8 cellular contexts compared by ENCODE assay signal in genomic region chr7:157335991-157336382, GRCh38. TPM values are rescaled to one million over a fixed set of nuclear protein-coding genes. Genes with fewer than 3 reads are reported as not detected.
DNase-seq lines count a peak whose midpoint lies in the region; ATAC-seq and TF ChIP-seq lines count a peak whose summit lies in the region.

No MANE protein-coding gene starts in this region.

- peaks cover 16% of the 10 kb centered on the region for H3K36me3 Mint-ChIP-seq in natural killer cell treated with Interleukin-12 subunit alpha and Interleukin-12 subunit beta and Interleukin-15 and Interleukin-18, amount 100 ng/mL, for 72 hours

- H3K9me3 Mint-ChIP-seq in natural killer cell treated with Interleukin-12 subunit alpha and Interleukin-12 subunit beta and Interleukin-15 and Interleukin-18, amount 100 ng/mL, for 72 hours = no peaks in the 10 kb centered on the region

- DNase-seq in AG09309 (ENCODE audit: low read depth) = no peak
- DNase-seq in LNCaP clone FGC (ENCODE audit: low read depth) = no peak
- no peak for DNase-seq in natural killer cell treated with Interleukin-12 subunit alpha and Interleukin-12 subunit beta and Interleukin-15 and Interleukin-18, amount 100 ng/mL, for 72 hours (ENCODE audit: low spot score)
- DNase-seq in NCI-H774 (lab: John Stamatoyannopoulos, UW) = no peak
- no peak for DNase-seq in NCI-H1048 (lab: John Stamatoyannopoulos, UW)

- H3K27ac Mint-ChIP-seq in natural killer cell treated with Interleukin-12 subunit alpha and Interleukin-12 subunit beta and Interleukin-15 and Interleukin-18, amount 100 ng/mL, for 72 hours = peak overlapping the region; percentile 90 to 97

- no peak overlapping the region for H3K27ac ChIP-seq in ectodermal cell (ENCODE audit: insufficient read depth, low read depth, low read length, poor library complexity, severe bottlenecking)

- H3K36me3 ChIP-seq in ectodermal cell (ENCODE audit: control insufficient read depth, insufficient read depth, low read length) = no peaks in the 10 kb centered on the region

- ATAC-seq in natural killer cell treated with Interleukin-12 subunit alpha and Interleukin-12 subunit beta and Interleukin-15 and Interleukin-18, amount 100 ng/mL, for 72 hours = no peak
- no peak for ATAC-seq in GM21717 (IDR thresholded peaks at IDR 0.05; ENCODE audit: unreplicated experiment)
- no peak for ATAC-seq in HG03045 (IDR thresholded peaks at IDR 0.05; ENCODE audit: unreplicated experiment)

- H3K4me3 Mint-ChIP-seq in natural killer cell treated with Interleukin-12 subunit alpha and Interleukin-12 subunit beta and Interleukin-15 and Interleukin-18, amount 100 ng/mL, for 72 hours = peak overlapping the region; percentile 94

- H3K4me1 ChIP-seq in ectodermal cell (ENCODE audit: control insufficient read depth, insufficient read depth, low read length) = no peaks in the 10 kb centered on the region

- 61 to 63% methylated on average over 11 of the region's 11 CpGs for WGBS in ectodermal cell, 2 experiments

- H3K4me1 Mint-ChIP-seq in natural killer cell treated with Interleukin-12 subunit alpha and Interleukin-12 subunit beta and Interleukin-15 and Interleukin-18, amount 100 ng/mL, for 72 hours (ENCODE audit: low read depth in 2 of 2) = peaks cover 30% of the 10 kb centered on the region in 2 donors

- H3K4me3 ChIP-seq in AG09309 (ENCODE audit: control insufficient read depth, low read depth, low read length) (peak overlapping the region; percentile 73), LNCaP clone FGC (ENCODE audit: low read depth, low read length) (peak overlapping the region; percentile 87), ectodermal cell (ENCODE audit: insufficient read depth, low read depth, low read length) (peak overlapping the region; percentile 92)

- H3K9me3 ChIP-seq in ectodermal cell (ENCODE audit: control insufficient read depth, low read length) = no peaks in the 10 kb centered on the region

- TF ChIP-seq CTCF in AG09309 (IDR thresholded peaks at IDR 0.05; ENCODE audit: control insufficient read depth, insufficient read depth, low read depth, low read length, missing control alignments) (no peak), LNCaP clone FGC (IDR thresholded peaks at IDR 0.05; ENCODE audit: control insufficient read depth, extremely low read depth, insufficient read depth) (no peak)

- H3K27me3 ChIP-seq in ectodermal cell (ENCODE audit: control insufficient read depth, insufficient read depth, low read length, poor library complexity, severe bottlenecking) = no peaks in the 10 kb centered on the region

- H3K27me3 Mint-ChIP-seq in natural killer cell treated with Interleukin-12 subunit alpha and Interleukin-12 subunit beta and Interleukin-15 and Interleukin-18, amount 100 ng/mL, for 72 hours = peaks cover 2 to 7% of the 10 kb centered on the region in 2 donors

RNA-seq across cellular contexts. Expression of gene DNAJB6, which starts 0.8 kb away (rescaled TPM):
- polyA plus RNA-seq in ectodermal cell (2013, experiment 1 of 4) = 150 TPM
- 145 TPM for polyA plus RNA-seq in ectodermal cell (2013, experiment 2 of 4)
- polyA plus RNA-seq in ectodermal cell (2013, experiment 3 of 4) = 102 TPM
- polyA plus RNA-seq in ectodermal cell (2013, experiment 4 of 4) = 126 TPM
- 100 to 1,000 TPM; 139 to 145 TPM for total RNA-seq in natural killer cell treated with Interleukin-12 subunit alpha and Interleukin-12 subunit beta and Interleukin-15 and Interleukin-18, amount 100 ng/mL, for 72 hours
